Comparison of ENCODE assay signal across 14 cellular contexts in genomic region chr10:13337128-13337826, GRCh38.
"Had no signal": no experiment of that assay in that cellular context is flagged by ENCODE, and none has a peak within 500 bp of the region (broad histone marks: within the 10 kb centered on the region; RNA-seq: fewer than 3 reads in every experiment).

No MANE protein-coding gene starts in this region.

- H3K27me3 Mint-ChIP-seq: activated CD4-positive, alpha-beta memory T cell treated with anti-CD3 and anti-CD28 coated beads, Interleukin-2, amount 10 ng/mL, durations not matched to agents 7 days and 5 days; activated naive CD4-positive, alpha-beta T cell treated with anti-CD3 and anti-CD28 coated beads, Interleukin-2, amount 50 U/mL, for 24 hours; natural killer cell treated with Interleukin-12 subunit alpha and Interleukin-12 subunit beta and Interleukin-15 and Interleukin-18, amount 100 ng/mL, for 72 hours; stimulated activated naive CD8-positive, alpha-beta T cell treated with anti-CD3 and anti-CD28 coated beads, Interleukin-15, Interleukin-2, amounts not matched to agents 100 ng/mL and 50 ng/mL, for 24 hours had no signal

- H3K9me3 Mint-ChIP-seq: activated CD4-positive, alpha-beta memory T cell treated with anti-CD3 and anti-CD28 coated beads, Interleukin-2, amount 10 ng/mL, durations not matched to agents 7 days and 5 days; activated naive CD4-positive, alpha-beta T cell treated with anti-CD3 and anti-CD28 coated beads, Interleukin-2, amount 50 U/mL, for 24 hours; natural killer cell treated with Interleukin-12 subunit alpha and Interleukin-12 subunit beta and Interleukin-15 and Interleukin-18, amount 100 ng/mL, for 72 hours; stimulated activated naive CD8-positive, alpha-beta T cell treated with anti-CD3 and anti-CD28 coated beads, Interleukin-15, Interleukin-2, amounts not matched to agents 100 ng/mL and 50 ng/mL, for 24 hours had no signal

- ATAC-seq: foreskin keratinocyte; natural killer cell treated with Interleukin-12 subunit alpha and Interleukin-12 subunit beta and Interleukin-15 and Interleukin-18, amount 100 ng/mL, for 72 hours had no signal

- H3K27ac Mint-ChIP-seq: activated CD4-positive, alpha-beta memory T cell treated with anti-CD3 and anti-CD28 coated beads, Interleukin-2, amount 10 ng/mL, durations not matched to agents 7 days and 5 days; activated naive CD4-positive, alpha-beta T cell treated with anti-CD3 and anti-CD28 coated beads, Interleukin-2, amount 50 U/mL, for 24 hours; natural killer cell treated with Interleukin-12 subunit alpha and Interleukin-12 subunit beta and Interleukin-15 and Interleukin-18, amount 100 ng/mL, for 72 hours; stimulated activated naive CD8-positive, alpha-beta T cell treated with anti-CD3 and anti-CD28 coated beads, Interleukin-15, Interleukin-2, amounts not matched to agents 100 ng/mL and 50 ng/mL, for 24 hours had no signal

- H3K4me3 ChIP-seq: thoracic aorta had no signal

- H3K9me3 ChIP-seq: thoracic aorta had no signal

- H3K4me3 Mint-ChIP-seq: activated CD4-positive, alpha-beta memory T cell treated with anti-CD3 and anti-CD28 coated beads, Interleukin-2, amount 10 ng/mL, durations not matched to agents 7 days and 5 days; activated naive CD4-positive, alpha-beta T cell treated with anti-CD3 and anti-CD28 coated beads, Interleukin-2, amount 50 U/mL, for 24 hours; natural killer cell treated with Interleukin-12 subunit alpha and Interleukin-12 subunit beta and Interleukin-15 and Interleukin-18, amount 100 ng/mL, for 72 hours; stimulated activated naive CD8-positive, alpha-beta T cell treated with anti-CD3 and anti-CD28 coated beads, Interleukin-15, Interleukin-2, amounts not matched to agents 100 ng/mL and 50 ng/mL, for 24 hours had no signal

- H3K27ac ChIP-seq: foreskin keratinocyte, thoracic aorta had no signal

- H3K27me3 ChIP-seq: foreskin keratinocyte had no signal

- H3K36me3 Mint-ChIP-seq: natural killer cell treated with Interleukin-12 subunit alpha and Interleukin-12 subunit beta and Interleukin-15 and Interleukin-18, amount 100 ng/mL, for 72 hours had no signal

- DNase-seq: activated CD4-positive, alpha-beta memory T cell treated with anti-CD3 and anti-CD28 coated beads, Interleukin-2, amount 10 ng/mL, durations not matched to agents 7 days and 5 days; activated CD4-positive, alpha-beta T cell treated with anti-CD3 and anti-CD28 coated beads for 4 hours; activated effector memory CD4-positive, alpha-beta T cell treated with anti-CD3 and anti-CD28 coated beads, Interleukin-2, amount 50 U/mL, for 16 hours; activated T-cell treated with anti-CD3 and anti-CD28 coated beads, Interleukin-2, amount 50 U/mL, for 48 hours; effector CD4-positive, alpha-beta T cell; foreskin keratinocyte; glutamatergic neuron; kidney glomerular epithelial cell; mesenchymal stem cell; T-helper 2 cell had no signal
